Comparison of ENCODE assay signal across 14 cellular contexts in the genomic region with DNA sequence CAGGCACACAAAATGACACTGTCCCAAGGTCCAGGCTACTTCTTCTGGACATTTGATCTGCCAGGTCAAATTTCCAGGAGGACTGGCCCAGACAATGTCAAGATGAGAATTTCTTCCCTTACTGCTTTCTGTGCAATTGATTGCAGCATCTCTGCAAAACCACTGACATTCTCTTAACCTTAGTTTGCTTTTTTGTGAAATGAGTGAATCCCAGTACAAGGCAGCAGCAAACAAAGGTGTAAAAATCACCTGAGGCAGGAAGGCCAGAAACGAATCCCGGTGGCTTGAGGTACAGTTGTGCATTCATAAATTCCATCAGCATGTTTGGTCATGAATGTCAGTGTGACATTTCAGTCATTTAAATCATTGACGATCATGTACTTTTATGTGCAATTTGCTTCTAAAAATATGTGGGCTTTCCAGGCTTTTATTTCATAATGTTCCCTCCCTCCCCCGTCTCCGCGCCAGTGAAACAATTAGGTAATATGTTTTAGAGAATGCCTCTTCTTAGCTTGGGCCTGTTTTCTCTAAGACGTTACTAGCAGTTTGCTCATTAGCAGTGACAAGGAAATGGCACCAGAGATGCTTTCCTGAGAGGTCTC. TPM values are rescaled to one million over a fixed set of nuclear protein-coding genes. Genes with fewer than 3 reads are reported as not detected.
A peak's percentile ranks its signal among the peaks of the same experiment; 100 is the strongest.
DNase-seq lines count a peak whose midpoint lies in the region; ATAC-seq, FAIRE-seq and TF ChIP-seq lines count a peak whose summit lies in the region.
"Had no signal": no experiment of that assay in that cellular context is flagged by ENCODE, and none has a peak within 500 bp of the region (broad histone marks: within the 10 kb centered on the region; RNA-seq: fewer than 3 reads in every experiment).

No MANE protein-coding gene starts in this region.

- FAIRE-seq in keratinocyte (lab: Jason Lieb, UNC), result peak; percentile 95
- FAIRE-seq: pancreas had no signal

- 36 to 45% methylated on average over 6 to 7 of the region's 7 CpGs for WGBS in testis, 2 donors

- H3K4me3 ChIP-seq in KMS-11 (IDR thresholded peaks at IDR 0.05; ENCODE audit: insufficient read depth, low read depth, low read length) (no peak overlapping the region), brain microvascular endothelial cell (ENCODE audit: low read depth, low read length) (no peak overlapping the region), keratinocyte (ENCODE audit: control insufficient read depth in 2 of 3, extremely low read depth in 1 of 3, insufficient read depth in 2 of 3, low read depth in 1 of 3, low read length in 3 of 3) (peak overlapping the region in 1 of 3 experiments; percentile 6), testis (no peak overlapping the region), foreskin fibroblast (ENCODE audit: low read depth in 1 of 2, low read length in 2 of 2) (no peak overlapping the region)
- H3K4me3 ChIP-seq: pancreas had no signal

- in situ Hi-C loops in brain microvascular endothelial cell (cut with HindIII; ENCODE audit: low pct_ligation_motif_present, low sequenced_read_pairs), result no loop called here

- no peak for TF ChIP-seq CTCF in KMS-11 (conservative IDR thresholded peaks at IDR 0.05; ENCODE audit: low read depth, low read length)
- TF ChIP-seq CTCF in brain microvascular endothelial cell (IDR thresholded peaks at IDR 0.05; ENCODE audit: low read depth, low read length, missing control alignments), result no peak
- no peak for TF ChIP-seq CTCF in keratinocyte (optimal IDR thresholded peaks at IDR 0.05 in 1 of 3, IDR thresholded peaks at IDR 0.05 in 1 of 3, conservative IDR thresholded peaks at IDR 0.05 in 1 of 3; ENCODE audit: extremely low read depth in 1 of 3, insufficient read depth in 2 of 3, low read length in 3 of 3)
- no peak for TF ChIP-seq CTCF in testis (IDR thresholded peaks at IDR 0.05)
- no peak for TF ChIP-seq CTCF in foreskin fibroblast (IDR thresholded peaks at IDR 0.05; ENCODE audit: low read depth, low read length)

- H3K4me1 ChIP-seq in KMS-11 (ENCODE audit: low read depth, poor library complexity, severe bottlenecking) (peaks cover 53% of the 10 kb centered on the region), keratinocyte (ENCODE audit: control insufficient read depth, extremely low read depth, insufficient read depth, low read length) (peaks cover 53% of the 10 kb centered on the region), testis (peaks cover 9% of the 10 kb centered on the region)
- H3K4me1 ChIP-seq: pancreas had no signal

- dilution Hi-C loops in keratinocyte (cut with MboI; ENCODE audit: extremely low pct_ligation_motif_present, low sequenced_read_pairs), result no loop called here

- H3K9me1 ChIP-seq in keratinocyte (ENCODE audit: control insufficient read depth, extremely low read depth, insufficient read depth, low read length), result no peaks in the 10 kb centered on the region

- H3K9me3 ChIP-seq in keratinocyte (ENCODE audit: control insufficient read depth, low read depth, low read length) (no peaks in the 10 kb centered on the region), testis (no peaks in the 10 kb centered on the region)
- H3K9me3 ChIP-seq: pancreas had no signal

- H3K4me2 ChIP-seq in KMS-11, result peak overlapping the region; percentile 23; the same call in 1 of the 2 replicates
- H3K4me2 ChIP-seq in keratinocyte (ENCODE audit: control insufficient read depth, extremely low read depth, insufficient read depth, low read depth, low read length), result peak overlapping the region; percentile 76

- H3K27me3 ChIP-seq in KMS-11 (ENCODE audit: insufficient read depth, low read depth) (no peaks in the 10 kb centered on the region), brain microvascular endothelial cell (replicated peaks) (no peaks in the 10 kb centered on the region), keratinocyte (ENCODE audit: control insufficient read depth, extremely low read depth, insufficient read depth, low read length) (no peaks in the 10 kb centered on the region), testis (no peaks in the 10 kb centered on the region)

- no peak for ATAC-seq in HG03342 (IDR thresholded peaks at IDR 0.05; ENCODE audit: unreplicated experiment)

- H4K20me1 ChIP-seq in KMS-11 (ENCODE audit: insufficient read depth), result no peaks in the 10 kb centered on the region
- H4K20me1 ChIP-seq in keratinocyte (ENCODE audit: control insufficient read depth, extremely low read depth, insufficient read depth, low read length), result no peaks in the 10 kb centered on the region

- intact Hi-C loops in testis (cut with DNase I; ENCODE audit: low total_unique reads), result no loop called here
- intact Hi-C loops in posterior cingulate gyrus (cut with DNase I), result no loop called here

- TF ChIP-seq POLR2A in testis (IDR thresholded peaks at IDR 0.05), result no peak

- no peak overlapping the region for H3K9ac ChIP-seq in KMS-11
- H3K9ac ChIP-seq in keratinocyte (ENCODE audit: control insufficient read depth, extremely low read depth, insufficient read depth, low read length), result peak overlapping the region; percentile 51

- H2AFZ ChIP-seq in KMS-11 (ENCODE audit: low read depth) (no peak overlapping the region), keratinocyte (ENCODE audit: control insufficient read depth, low read length) (no peak overlapping the region)

- peak overlapping the region; percentile 15; the same call in 1 of the 2 replicates for H3K27ac ChIP-seq in KMS-11
- H3K27ac ChIP-seq in brain microvascular endothelial cell, result peak overlapping the region; percentile 89
- H3K27ac ChIP-seq in keratinocyte (ENCODE audit: control insufficient read depth, insufficient read depth, low read length), result peak overlapping the region; percentile 71
- H3K27ac ChIP-seq in testis, result no peak overlapping the region
- H3K27ac ChIP-seq: pancreas had no signal

- H3K36me3 ChIP-seq in KMS-11 (ENCODE audit: insufficient read depth), result no peaks in the 10 kb centered on the region
- no peaks in the 10 kb centered on the region for H3K36me3 ChIP-seq in brain microvascular endothelial cell (replicated peaks)
- H3K36me3 ChIP-seq in keratinocyte (ENCODE audit: control insufficient read depth in 2 of 2, extremely low read depth in 1 of 2, insufficient read depth in 2 of 2, low read length in 2 of 2), result no peaks in the 10 kb centered on the region
- H3K36me3 ChIP-seq in testis (ENCODE audit: low read depth, missing control alignments), result no peaks in the 10 kb centered on the region
- H3K36me3 ChIP-seq: pancreas had no signal

- DNase-seq in brain microvascular endothelial cell, result no peak
- peak; percentile 57 for DNase-seq in keratinocyte (ENCODE audit: low read depth, low spot score)
- peak; percentile 27 for DNase-seq in testis
- no peak for DNase-seq in foreskin fibroblast
- DNase-seq in posterior cingulate gyrus, result no peak
- DNase-seq: activated effector memory CD4-positive, alpha-beta T cell treated with Interleukin-2 at 50 U/mL for 16 hours; DND-41; HCEC 1CT; Kasumi-1; NCI-H1694; NCI-H748 treated with DMSO at 0.1 percent for 48 hours had no signal

- H3K79me2 ChIP-seq in KMS-11 (ENCODE audit: insufficient read depth, low read depth) (no peaks in the 10 kb centered on the region), keratinocyte (ENCODE audit: control insufficient read depth, insufficient read depth, low read length) (peaks cover 28% of the 10 kb centered on the region)

RNA-seq across cellular contexts. Expression of gene NHS, which starts 39.2 kb away (rescaled TPM):
- polyA plus RNA-seq in keratinocyte (3.6 to 5.4 TPM (median 3.7 TPM) in 3 replicates), testis (ENCODE audit: insufficient read depth, low read depth, low replicate concordance) (4.8 TPM)
- polyA plus RNA-seq in keratinocyte (2011; ENCODE audit: low read depth), result 3.3 TPM
- polyA plus RNA-seq in keratinocyte (2011; cell fraction: cytosol; rRNA removed), result 1.8 and 2.3 TPM in 2 replicates
- 11.5 and 12.4 TPM in 2 replicates for polyA plus RNA-seq in keratinocyte (2011; cell fraction: nucleus; rRNA removed)
- 2.5 and 5.1 TPM in 2 replicates for polyA plus RNA-seq in keratinocyte (2012; ENCODE audit: low replicate concordance)
- polyA minus RNA-seq in keratinocyte, result 6.2 to 10.9 TPM (median 7.4 TPM) in 3 replicates
- 2.9 TPM for polyA minus RNA-seq in keratinocyte (2011; cell fraction: cytosol; rRNA and poly(A)+ RNA removed)
- 7.9 and 14.3 TPM in 2 replicates for polyA minus RNA-seq in keratinocyte (2011; cell fraction: nucleus; rRNA and poly(A)+ RNA removed)
- total RNA-seq in testis, result 10 to 100 TPM; 21.8 to 25.7 TPM

Comparison
In these comparisons a context has a peak if more than half of its experiments do, and no peak if none do; other contexts are left out.
1. H3K27ac ChIP-seq: peak in KMS-11 (single experiment), brain microvascular endothelial cell (single experiment) and keratinocyte (single experiment); none in testis (0 of 2).
2. DNase-seq: peak in keratinocyte (single experiment) and testis (single experiment); none in brain microvascular endothelial cell (single experiment), foreskin fibroblast (0 of 2) and posterior cingulate gyrus (0 of 10).